In the genomic region with DNA sequence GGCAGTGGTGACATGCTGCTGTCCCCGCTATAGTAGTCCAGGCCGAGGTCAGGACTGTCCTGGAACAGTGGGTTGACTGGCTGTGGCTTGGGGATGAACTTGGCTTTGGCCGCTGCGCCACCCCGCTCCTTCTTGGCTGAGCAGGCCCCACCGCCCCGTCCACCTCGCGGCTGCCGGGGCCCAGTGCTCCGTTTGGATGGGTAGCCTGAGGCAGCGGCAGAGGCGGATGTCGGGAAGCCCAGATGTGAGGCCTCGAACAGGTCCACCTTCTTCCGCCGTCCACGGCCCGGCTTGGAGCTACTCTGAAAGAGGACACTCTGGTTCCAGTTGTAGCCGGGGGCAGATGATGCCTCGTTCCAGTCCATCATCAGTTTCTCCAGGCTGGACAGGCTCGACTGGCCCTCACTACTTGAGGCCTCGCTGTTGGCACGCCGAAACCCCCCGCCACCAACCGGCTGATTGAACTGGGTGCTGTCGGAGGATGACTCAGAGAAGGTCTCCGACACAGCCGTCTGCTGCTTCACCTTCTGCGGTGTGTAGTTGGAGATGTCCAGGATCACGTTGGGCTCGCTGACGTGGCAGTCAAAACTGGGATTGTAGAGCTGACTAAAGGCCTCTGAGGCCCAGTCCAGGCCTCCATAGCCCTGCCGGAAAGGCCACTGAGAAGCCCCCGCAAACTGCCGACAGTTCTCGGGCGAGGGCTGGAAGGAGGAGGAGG, we compare ENCODE assay signal across 15 cellular contexts. TPM values are rescaled to one million over a fixed set of nuclear protein-coding genes. Genes with fewer than 3 reads are reported as not detected.
DNase-seq lines count a peak whose midpoint lies in the region; ATAC-seq and TF ChIP-seq lines count a peak whose summit lies in the region.
"Had no signal": no experiment of that assay in that cellular context is flagged by ENCODE, and none has a peak within 500 bp of the region (broad histone marks: within the 10 kb centered on the region; RNA-seq: fewer than 3 reads in every experiment).

No MANE protein-coding gene starts in this region.

- H3K27ac ChIP-seq in cardiac muscle cell (peak overlapping the region; percentile 43), mammary epithelial cell (ENCODE audit: insufficient read depth, low read depth, low read length) (no peak overlapping the region), tibial artery (peak overlapping the region; percentile 82), GM23338 (ENCODE audit: low read depth) (no peak overlapping the region)
- H3K27ac ChIP-seq: C4-2B had no signal

- H3K4me1 ChIP-seq in cardiac muscle cell (ENCODE audit: low read depth) = peaks cover 8% of the 10 kb centered on the region
- H3K4me1 ChIP-seq in mammary epithelial cell (ENCODE audit: insufficient read depth, low read length) = peaks cover 29% of the 10 kb centered on the region
- H3K4me1 ChIP-seq in tibial artery = peaks cover 0 to 49% (median 41%) of the 10 kb centered on the region in 4 donors
- H3K4me1 ChIP-seq in GM23338 (ENCODE audit: insufficient read depth) = no peaks in the 10 kb centered on the region; the same call in 1 of the 2 replicates

- H3K27me3 Mint-ChIP-seq in nephron progenitor cell (ENCODE audit: low read depth, poor library complexity) = no peaks in the 10 kb centered on the region
- H3K27me3 Mint-ChIP-seq in GM23338 (ENCODE audit: insufficient read depth, low read depth, poor library complexity) = peaks cover 15% of the 10 kb centered on the region

- H3K79me2 ChIP-seq in mammary epithelial cell (ENCODE audit: insufficient read depth, low read length) (peaks cover 60% of the 10 kb centered on the region), GM23338 (replicated peaks; ENCODE audit: insufficient read depth) (no peaks in the 10 kb centered on the region)

- dilution Hi-C loops in mammary epithelial cell (cut with HindIII; ENCODE audit: low sequenced_read_pairs) = loop anchor here (5.0 kb wide), 2 partner anchors 39 to 61 kb away; no protein-coding TSS in a partner anchor

- no peak overlapping the region for H3K9ac ChIP-seq in mammary epithelial cell (ENCODE audit: insufficient read depth, low read length)

- H3K9me2 ChIP-seq in GM23338 (ENCODE audit: insufficient read depth) = no peaks in the 10 kb centered on the region

- H3K36me3 Mint-ChIP-seq in nephron progenitor cell (ENCODE audit: low read depth) = peaks cover 31% of the 10 kb centered on the region
- H3K36me3 Mint-ChIP-seq in GM23338 (ENCODE audit: low read depth) = peaks cover 22% of the 10 kb centered on the region; the same call in 2 of the 3 replicates

- WGBS in mammary epithelial cell (ENCODE audit: low coverage, missing lambda C conversion rate) = 90% methylated on average over 24 of the region's 39 CpGs

- H3K27me3 ChIP-seq in cardiac muscle cell (no peaks in the 10 kb centered on the region), mammary epithelial cell (ENCODE audit: insufficient read depth, low read length) (no peaks in the 10 kb centered on the region), tibial artery (no peaks in the 10 kb centered on the region), GM23338 (ENCODE audit: insufficient read depth) (no peaks in the 10 kb centered on the region)

- H3K27ac Mint-ChIP-seq in nephron progenitor cell = peak overlapping the region; percentile 96
- no peak overlapping the region for H3K27ac Mint-ChIP-seq in GM23338

- H3K9me3 Mint-ChIP-seq in nephron progenitor cell (no peaks in the 10 kb centered on the region), GM23338 (no peaks in the 10 kb centered on the region)

- CTCF ChIA-PET in mammary epithelial cell (lab: Charles Lee; ENCODE audit: low non-redundant PET) = no interaction called here

- no peak overlapping the region for H3K4me3 ChIP-seq in cardiac muscle cell
- H3K4me3 ChIP-seq in mammary epithelial cell (replicated peaks in 1 of 3; ENCODE audit: insufficient read depth in 1 of 3, low read depth in 2 of 3, low read length in 3 of 3) = no peak overlapping the region
- H3K4me3 ChIP-seq in tibial artery = no peak overlapping the region
- H3K4me3 ChIP-seq in GM23338 = no peak overlapping the region

- no peak for DNase-seq in cardiac muscle cell (ENCODE audit: low read depth in 1 of 2, low spot score in 1 of 2)
- DNase-seq in left cardiac atrium = no peak
- no peak for DNase-seq in mammary epithelial cell
- no peak for DNase-seq in nephron progenitor cell
- DNase-seq in tibial artery = no peak
- DNase-seq in NCI-H510A (lab: John Stamatoyannopoulos, UW) = no peak
- DNase-seq in stimulated activated naive CD8-positive, alpha-beta T cell treated with anti-CD3 and anti-CD28 coated beads, Interleukin-15, Interleukin-2, amounts not matched to agents 100 U/mL and 50 U/mL, for 24 hours = no peak
- DNase-seq in GM23338 (ENCODE audit: low spot score) = no peak
- DNase-seq: COR-L47, DMS153, EL, NCI-H146, NCI-H2227 treated with DMSO at 0.1 percent for 48 hours, NCI-H526 treated with DMSO at 0.1 percent for 48 hours had no signal

- in situ Hi-C loops in mammary epithelial cell (cut with MboI; ENCODE audit: low sequenced_read_pairs in 2 of 2) = no loop called here

- no peaks in the 10 kb centered on the region for H3K9me3 ChIP-seq in cardiac muscle cell (ENCODE audit: low read depth)
- no peaks in the 10 kb centered on the region for H3K9me3 ChIP-seq in mammary epithelial cell (replicated peaks; ENCODE audit: insufficient read depth, low read length)
- H3K9me3 ChIP-seq in tibial artery = no peaks in the 10 kb centered on the region

- no peak overlapping the region for H3K4me3 Mint-ChIP-seq in nephron progenitor cell
- H3K4me3 Mint-ChIP-seq in GM23338 = no peak overlapping the region

- H4K20me1 ChIP-seq in mammary epithelial cell (ENCODE audit: insufficient read depth, low read length) (no peaks in the 10 kb centered on the region), GM23338 (replicated peaks; ENCODE audit: insufficient read depth) (no peaks in the 10 kb centered on the region; the same call in 1 of the 2 replicates)

- H3F3A ChIP-seq in GM23338 (replicated peaks; ENCODE audit: low read depth) = no peaks in the 10 kb centered on the region

- H3K36me3 ChIP-seq in cardiac muscle cell (peaks cover 34% of the 10 kb centered on the region), mammary epithelial cell (ENCODE audit: insufficient read depth, low read length) (peaks cover 12% of the 10 kb centered on the region), tibial artery (peaks cover 40 to 74% (median 62%) of the 10 kb centered on the region in 3 donors), GM23338 (ENCODE audit: insufficient read depth) (no peaks in the 10 kb centered on the region)

- H3K4me1 Mint-ChIP-seq in nephron progenitor cell (peaks cover 31% of the 10 kb centered on the region), GM23338 (peaks cover 15% of the 10 kb centered on the region)

- BruUV-seq in mammary epithelial cell (replicated peaks; lab: Mats Ljungman, UMichigan) = TSS peak; percentile 7

- H3K4me2 ChIP-seq in mammary epithelial cell (ENCODE audit: insufficient read depth, low read depth, low read length) = no peak overlapping the region
- H3K4me2 ChIP-seq in GM23338 = no peak overlapping the region

- ATAC-seq in left cardiac atrium = no peak
- no peak for ATAC-seq in stimulated activated naive CD8-positive, alpha-beta T cell treated with anti-CD3 and anti-CD28 coated beads, Interleukin-15, Interleukin-2, amounts not matched to agents 100 U/mL and 50 U/mL, for 24 hours
- no peak for ATAC-seq in GM23338

- TF ChIP-seq CTCF in cardiac muscle cell (IDR thresholded peaks at IDR 0.05; ENCODE audit: low read depth, low read length) (no peak), mammary epithelial cell (conservative IDR thresholded peaks at IDR 0.05 in 1 of 2, IDR thresholded peaks at IDR 0.05 in 1 of 2; ENCODE audit: extremely low read depth in 1 of 2, insufficient read depth in 1 of 2, low read depth in 1 of 2, low read length in 2 of 2) (no peak), nephron progenitor cell (IDR thresholded peaks at IDR 0.05) (no peak), tibial artery (IDR thresholded peaks at IDR 0.05) (no peak), GM23338 (conservative IDR thresholded peaks at IDR 0.05; ENCODE audit: low read depth in 2 of 2) (no peak)

- H2AFZ ChIP-seq in mammary epithelial cell (ENCODE audit: low read depth, low read length) (no peak overlapping the region), GM23338 (no peak overlapping the region)

- intact Hi-C loops in left cardiac atrium (cut with DNase I) (no loop called here), mammary epithelial cell (cut with micrococcal nuclease) (no loop called here), tibial artery (cut with DNase I; ENCODE audit: low total_unique reads) (no loop called here)

TF ChIP-seq in GM23338, 12 proteins besides CTCF, POLR2A, EP300 and RAD21 (continues in another document):
- no peak for TF ChIP-seq CREB1 (CRISPR knock-in tag; IDR thresholded peaks at IDR 0.05; ENCODE audit: low read depth)
- no peak for TF ChIP-seq STAT1 (IDR thresholded peaks at IDR 0.05; ENCODE audit: unreplicated experiment)
- no peak for TF ChIP-seq NANOG (IDR thresholded peaks at IDR 0.05; ENCODE audit: borderline replicate concordance)
- no peak for TF ChIP-seq EZH2 (IDR thresholded peaks at IDR 0.05; ENCODE audit: low read depth, unreplicated experiment)
- no peak for TF ChIP-seq JUNB (IDR thresholded peaks at IDR 0.05; ENCODE audit: unreplicated experiment)

RNA-seq across cellular contexts. Expression of gene AHDC1, which starts 55.6 kb away (rescaled TPM):
- total RNA-seq in cardiac muscle cell = 31.0 and 58.1 TPM in 2 replicates
- polyA plus RNA-seq in cardiac muscle cell = 16.3 and 21.1 TPM in 2 replicates
- total RNA-seq in left cardiac atrium = 10 to 100 TPM; 37.6 to 39.1 TPM
- 10 to 100 TPM; 35.3 to 51.8 TPM for total RNA-seq in mammary epithelial cell
- 8.0 TPM for polyA plus RNA-seq in mammary epithelial cell
- polyA minus RNA-seq in mammary epithelial cell = 21.4 TPM
- total RNA-seq in GM23338 (2014; rRNA removed; shearing (Covaris generic)) = 19.1 and 22.2 TPM in 2 replicates
- polyA plus RNA-seq in GM23338 (2016; fragmentation: Nextera tagmentation; extraction: Ambion mirVana) = 6.8 and 8.3 TPM in 2 replicates

RNA-seq across cellular contexts. Expression of gene WASF2, which starts 58.3 kb away (rescaled TPM):
- 18.8 and 32.7 TPM in 2 replicates for total RNA-seq in cardiac muscle cell
- 53.4 and 69.2 TPM in 2 replicates for polyA plus RNA-seq in cardiac muscle cell
- total RNA-seq in left cardiac atrium = 10 to 100 TPM; 71.8 to 77.4 TPM
- 100 to 1,000 TPM in 1 of 2 donors, 10 to 100 TPM in 1; 32.2 to 138 TPM for total RNA-seq in mammary epithelial cell
- polyA plus RNA-seq in mammary epithelial cell = 58.1 TPM
- 246 TPM for polyA minus RNA-seq in mammary epithelial cell
- 37.2 and 40.9 TPM in 2 replicates for total RNA-seq in GM23338 (2014; rRNA removed; shearing (Covaris generic))
- 89.5 and 95.6 TPM in 2 replicates for polyA plus RNA-seq in GM23338 (2016; fragmentation: Nextera tagmentation; extraction: Ambion mirVana)

Comparison
In these comparisons a context has a peak if more than half of its experiments do, and no peak if none do; other contexts are left out.
1. H3K27ac ChIP-seq: peak in cardiac muscle cell (single experiment) and tibial artery (2 of 2); none in mammary epithelial cell (single experiment) and GM23338 (single experiment).